Comparison of ENCODE assay signal across 8 cellular contexts in the genomic region with DNA sequence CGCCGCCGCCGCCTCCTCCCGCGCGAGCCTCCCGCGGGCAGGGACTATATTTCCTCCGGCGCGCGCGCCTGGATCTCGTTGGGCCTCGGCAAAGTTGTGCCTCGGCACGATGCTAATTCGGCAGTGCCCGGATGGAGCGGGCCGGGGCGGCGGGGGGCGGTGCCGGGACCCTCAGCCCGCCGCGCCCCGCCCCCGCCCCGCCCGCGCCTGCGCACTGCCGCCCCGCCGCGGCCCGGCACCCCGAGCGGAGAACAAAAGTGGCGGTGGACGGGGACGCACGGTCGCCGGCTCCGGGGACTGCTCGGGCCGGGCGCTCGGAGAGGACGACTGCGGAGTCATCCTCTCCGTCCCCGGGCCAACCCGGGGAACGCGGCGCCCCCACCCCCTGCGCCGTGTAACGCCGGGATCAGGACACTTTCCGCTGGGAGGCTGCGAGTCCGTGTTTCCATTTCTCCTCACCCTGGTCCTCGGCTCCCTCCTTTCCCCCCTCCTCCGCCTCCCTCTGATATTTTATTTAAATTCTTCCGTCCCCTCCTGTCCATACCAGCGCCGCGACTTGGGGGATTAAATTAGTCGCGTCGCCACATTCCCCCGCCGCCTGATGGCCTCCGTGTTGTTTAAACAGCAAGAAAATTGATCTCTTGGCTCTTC. TPM values are rescaled to one million over a fixed set of nuclear protein-coding genes. Genes with fewer than 3 reads are reported as not detected.
DNase-seq lines count a peak whose midpoint lies in the region; ATAC-seq and TF ChIP-seq lines count a peak whose summit lies in the region.

PHF21B (minus strand) TSS at position 125 of the 651 bp plus-strand sequence. CDS start 456 bp downstream, outside the sequence.

- TF ChIP-seq EP300 in stomach (IDR thresholded peaks at IDR 0.05), result no peak

- H3K27me3 ChIP-seq in HAP-1 (ENCODE audit: low read depth), result no peaks in the 10 kb centered on the region
- no peaks in the 10 kb centered on the region for H3K27me3 ChIP-seq in SJCRH30
- H3K27me3 ChIP-seq in lower lobe of right lung (ENCODE audit: low read depth), result peaks cover 77% of the 10 kb centered on the region
- H3K27me3 ChIP-seq in stomach, result peaks cover 0 to 98% (median 68%) of the 10 kb centered on the region in 3 donors

- ATAC-seq in lower lobe of right lung (no peak), HG03565 (IDR thresholded peaks at IDR 0.05; ENCODE audit: unreplicated experiment) (no peak), HG02840 (IDR thresholded peaks at IDR 0.05; ENCODE audit: low FRiP score, unreplicated experiment) (no peak)

- intact Hi-C loops in lower lobe of right lung (cut with DNase I), result no loop called here
- intact Hi-C loops in stomach (cut with DNase I; ENCODE audit: low total_unique reads), result no loop called here

- no peak for TF ChIP-seq CTCF in AG10803 (conservative IDR thresholded peaks at IDR 0.05; ENCODE audit: low read length)
- TF ChIP-seq CTCF in coronary artery (IDR thresholded peaks at IDR 0.05), result no peak
- no peak for TF ChIP-seq CTCF in lower lobe of right lung (IDR thresholded peaks at IDR 0.05)
- TF ChIP-seq CTCF in stomach (IDR thresholded peaks at IDR 0.05), result no peak

- peaks cover 3% of the 10 kb centered on the region; the same call in 1 of the 2 replicates for H3K4me1 ChIP-seq in HAP-1
- no peaks in the 10 kb centered on the region for H3K4me1 ChIP-seq in SJCRH30
- peaks cover 27% of the 10 kb centered on the region for H3K4me1 ChIP-seq in lower lobe of right lung
- H3K4me1 ChIP-seq in stomach, result peaks cover 36 to 52% (median 43%) of the 10 kb centered on the region in 4 donors

- H3K36me3 ChIP-seq in HAP-1 (replicated peaks) (peaks cover under 1% of the 10 kb centered on the region; the same call in 1 of the 2 replicates), SJCRH30 (no peaks in the 10 kb centered on the region), lower lobe of right lung (no peaks in the 10 kb centered on the region), stomach (no peaks in the 10 kb centered on the region)

- H3K9me3 ChIP-seq in HAP-1 (no peaks in the 10 kb centered on the region), SJCRH30 (replicated peaks) (no peaks in the 10 kb centered on the region), lower lobe of right lung (no peaks in the 10 kb centered on the region), stomach (no peaks in the 10 kb centered on the region)

- 1 to 2% (median 1%) methylated on average over 37 to 80 of the region's 80 CpGs for WGBS in stomach, 5 donors

- no peak for TF ChIP-seq POLR2A in stomach (IDR thresholded peaks at IDR 0.05)

- in situ Hi-C loops in HAP-1 (cut with MboI; ENCODE audit: low sequenced_read_pairs), result no loop called here

- H3K27ac ChIP-seq in SJCRH30, result peak within 1 kb of the TSS; percentile 52
- H3K27ac ChIP-seq in coronary artery, result no peak within 1 kb of the TSS
- H3K27ac ChIP-seq in lower lobe of right lung, result no peak within 1 kb of the TSS
- H3K27ac ChIP-seq in stomach, result peak within 1 kb of the TSS in 2 of 5 donors; percentile 14 to 87

- DNase-seq in AG10803 (ENCODE audit: low read depth) (peak; percentile 13), HAP-1 (ENCODE audit: low spot score in 2 of 2) (peak; percentile 68 to 90), SJCRH30 (peak; percentile 67 to 71), coronary artery (ENCODE audit: low spot score) (no peak), lower lobe of right lung (no peak), stomach (peak; percentile 37)

- peak within 1 kb of the TSS; percentile 58 for H3K4me3 ChIP-seq in AG10803 (ENCODE audit: low read length)
- peak within 1 kb of the TSS; percentile 72 for H3K4me3 ChIP-seq in HAP-1
- peak within 1 kb of the TSS; percentile 69 for H3K4me3 ChIP-seq in SJCRH30
- H3K4me3 ChIP-seq in coronary artery, result peak within 1 kb of the TSS; percentile 74
- peak within 1 kb of the TSS; percentile 49 for H3K4me3 ChIP-seq in lower lobe of right lung
- H3K4me3 ChIP-seq in stomach, result peak within 1 kb of the TSS; percentile 51 to 70 (median 59)

RNA-seq across cellular contexts. Expression of gene PHF21B, which starts in this region (rescaled TPM):
- 2.9 and 5.8 TPM in 2 replicates for total RNA-seq in SJCRH30 (2014; rRNA removed; shearing (Covaris generic))
- total RNA-seq in lower lobe of right lung (not detected), stomach (under 1 TPM in 1 of 5 donors, not detected in 4; 0.37 TPM)
- under 1 TPM; 0.12 to 0.45 (median 0.15) TPM for polyA plus RNA-seq in stomach

Comparison
In these comparisons a context has a peak if more than half of its experiments do, and no peak if none do; other contexts are left out.
1. Peak in DNase-seq and H3K4me3 ChIP-seq in stomach; RNA of the gene not detected or under 1 TPM.
2. DNase-seq: peak in AG10803 (single experiment), HAP-1 (2 of 2) and SJCRH30 (2 of 2); none in coronary artery (single experiment) and lower lobe of right lung (single experiment).
3. Peak in every context shown above with its lines, with median percentiles within 50 percentile points of each other: H3K4me3 ChIP-seq.